8 cellular contexts compared by ENCODE assay signal in the genomic region with DNA sequence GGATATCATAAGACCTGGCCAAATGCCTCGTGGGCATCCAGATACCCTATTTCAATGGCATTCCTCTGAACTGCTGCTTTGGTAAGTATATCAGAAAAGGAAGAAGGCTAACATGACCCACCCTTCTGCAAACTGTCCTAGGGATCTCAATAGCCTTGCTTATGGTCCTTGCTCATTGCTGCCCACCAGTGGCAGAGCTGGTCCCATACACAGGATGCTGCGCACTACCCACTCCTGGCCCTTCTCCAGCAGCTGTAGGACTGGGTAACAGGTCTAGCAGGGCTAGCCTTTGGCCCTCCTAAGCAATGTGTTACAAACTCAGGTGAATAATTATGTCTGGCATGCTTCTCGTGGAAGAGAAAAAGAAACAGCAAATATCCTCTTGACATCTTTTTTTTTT.
DNase-seq lines count a peak whose midpoint lies in the region; TF ChIP-seq lines count a peak whose summit lies in the region.

No MANE protein-coding gene starts in this region.

- in situ Hi-C loops in astrocyte of the spinal cord (cut with HindIII; ENCODE audit: low sequenced_read_pairs) = no loop called here

- TF ChIP-seq RAD21 in liver (IDR thresholded peaks at IDR 0.05) = peak; percentile 29 to 48

- H3K9me3 ChIP-seq in liver (ENCODE audit: control insufficient read depth in 4 of 4, low read length in 3 of 4) = no peaks in the 10 kb centered on the region
- no peaks in the 10 kb centered on the region for H3K9me3 ChIP-seq in ovary

- H3K4me1 ChIP-seq in liver (ENCODE audit: control insufficient read depth in 4 of 4, insufficient read depth in 4 of 4, low read length in 3 of 4) (no peaks in the 10 kb centered on the region), ovary (ENCODE audit: insufficient read depth) (no peaks in the 10 kb centered on the region)

- no peak for TF ChIP-seq EP300 in ovary (IDR thresholded peaks at IDR 0.05)

- H3K9ac ChIP-seq in liver (ENCODE audit: low read depth in 1 of 2, low read length in 2 of 2) = no peak overlapping the region

- intact Hi-C loops in ovary (cut with DNase I) = no loop called here

- no peaks in the 10 kb centered on the region for H3K36me3 ChIP-seq in liver (ENCODE audit: control insufficient read depth in 4 of 4, insufficient read depth in 3 of 4, low read depth in 1 of 4, low read length in 3 of 4)
- H3K36me3 ChIP-seq in ovary = no peaks in the 10 kb centered on the region

- H3K27ac ChIP-seq in liver (ENCODE audit: low read depth in 1 of 2, low read length in 2 of 2) (no peak overlapping the region), ovary (no peak overlapping the region)

- no peak overlapping the region for H3K4me3 ChIP-seq in GM12865 (ENCODE audit: low read depth, low read length)
- no peak overlapping the region for H3K4me3 ChIP-seq in astrocyte of the spinal cord (ENCODE audit: low read depth, low read length)
- no peak overlapping the region for H3K4me3 ChIP-seq in liver (ENCODE audit: low read depth in 1 of 3, low read length in 3 of 3)
- no peak overlapping the region for H3K4me3 ChIP-seq in ovary

- DNase-seq in AML-193 (lab: John Stamatoyannopoulos, UW) (peak; percentile 11 to 36), GM12865 (ENCODE audit: low read depth) (peak; percentile 22), LoVo (ENCODE audit: low spot score) (peak; percentile 16), astrocyte of the spinal cord (ENCODE audit: low read depth, low spot score) (peak; percentile 50), NCI-H1930 (lab: John Stamatoyannopoulos, UW) (no peak), ovary (no peak), T1000 (lab: John Stamatoyannopoulos, UW) (no peak)

- TF ChIP-seq CTCF in GM12865 (IDR thresholded peaks at IDR 0.05; ENCODE audit: insufficient read depth, low read depth, low read length, missing control alignments) (peak; percentile 63), astrocyte of the spinal cord (IDR thresholded peaks at IDR 0.05; ENCODE audit: low read depth, low read length) (peak; percentile 86), liver (IDR thresholded peaks at IDR 0.05; ENCODE audit: low read depth, low read length, missing input control) (no peak), ovary (IDR thresholded peaks at IDR 0.05) (no peak)

- 28% methylated on average over 3 of the region's 3 CpGs for WGBS in liver
- 50 to 59% (median 54%) methylated on average over 3 of the region's 3 CpGs for whole genome bisulfite sequencing in ovary, 3 donors

- H3K27me3 ChIP-seq in liver (ENCODE audit: control insufficient read depth in 4 of 4, insufficient read depth in 4 of 4, low read length in 3 of 4) (no peaks in the 10 kb centered on the region), ovary (no peaks in the 10 kb centered on the region)

- no peak for TF ChIP-seq POLR2A in ovary (IDR thresholded peaks at IDR 0.05)

TF ChIP-seq in liver, 16 proteins besides CTCF, POLR2A, EP300 and RAD21:
- TF ChIP-seq GABPA (IDR thresholded peaks at IDR 0.05 in 1 of 2, conservative IDR thresholded peaks at IDR 0.05 in 1 of 2) (no peak), ZBTB33 (IDR thresholded peaks at IDR 0.05) (no peak), TAF1 (conservative IDR thresholded peaks at IDR 0.05) (no peak), HNF4G (IDR thresholded peaks at IDR 0.05) (no peak), ATF3 (IDR thresholded peaks at IDR 0.05) (no peak), EGR1 (IDR thresholded peaks at IDR 0.05; ENCODE audit: low read depth in 2 of 2) (no peak), FOXA1 (IDR thresholded peaks at IDR 0.05) (no peak), RXRA (IDR thresholded peaks at IDR 0.05) (no peak), JUND (IDR thresholded peaks at IDR 0.05) (no peak), MAX (IDR thresholded peaks at IDR 0.05) (no peak), NR2F2 (IDR thresholded peaks at IDR 0.05) (no peak)
- TF ChIP-seq, protein P1, sequence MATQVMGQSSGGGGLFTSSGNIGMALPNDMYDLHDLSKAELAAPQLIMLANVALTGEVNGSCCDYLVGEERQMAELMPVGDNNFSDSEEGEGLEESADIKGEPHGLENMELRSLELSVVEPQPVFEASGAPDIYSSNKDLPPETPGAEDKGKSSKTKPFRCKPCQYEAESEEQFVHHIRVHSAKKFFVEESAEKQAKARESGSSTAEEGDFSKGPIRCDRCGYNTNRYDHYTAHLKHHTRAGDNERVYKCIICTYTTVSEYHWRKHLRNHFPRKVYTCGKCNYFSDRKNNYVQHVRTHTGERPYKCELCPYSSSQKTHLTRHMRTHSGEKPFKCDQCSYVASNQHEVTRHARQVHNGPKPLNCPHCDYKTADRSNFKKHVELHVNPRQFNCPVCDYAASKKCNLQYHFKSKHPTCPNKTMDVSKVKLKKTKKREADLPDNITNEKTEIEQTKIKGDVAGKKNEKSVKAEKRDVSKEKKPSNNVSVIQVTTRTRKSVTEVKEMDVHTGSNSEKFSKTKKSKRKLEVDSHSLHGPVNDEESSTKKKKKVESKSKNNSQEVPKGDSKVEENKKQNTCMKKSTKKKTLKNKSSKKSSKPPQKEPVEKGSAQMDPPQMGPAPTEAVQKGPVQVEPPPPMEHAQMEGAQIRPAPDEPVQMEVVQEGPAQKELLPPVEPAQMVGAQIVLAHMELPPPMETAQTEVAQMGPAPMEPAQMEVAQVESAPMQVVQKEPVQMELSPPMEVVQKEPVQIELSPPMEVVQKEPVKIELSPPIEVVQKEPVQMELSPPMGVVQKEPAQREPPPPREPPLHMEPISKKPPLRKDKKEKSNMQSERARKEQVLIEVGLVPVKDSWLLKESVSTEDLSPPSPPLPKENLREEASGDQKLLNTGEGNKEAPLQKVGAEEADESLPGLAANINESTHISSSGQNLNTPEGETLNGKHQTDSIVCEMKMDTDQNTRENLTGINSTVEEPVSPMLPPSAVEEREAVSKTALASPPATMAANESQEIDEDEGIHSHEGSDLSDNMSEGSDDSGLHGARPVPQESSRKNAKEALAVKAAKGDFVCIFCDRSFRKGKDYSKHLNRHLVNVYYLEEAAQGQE (IDR thresholded peaks at IDR 0.05) = no peak

Comparison
In these comparisons a context has a peak if more than half of its experiments do, and no peak if none do; other contexts are left out.
1. DNase-seq: peak in AML-193 (2 of 2), GM12865 (single experiment), LoVo (single experiment) and astrocyte of the spinal cord (single experiment); none in NCI-H1930 (0 of 2), ovary (0 of 5) and T1000 (single experiment).
2. CTCF ChIP-seq: peak in GM12865 (single experiment) and astrocyte of the spinal cord (single experiment); none in liver (single experiment) and ovary (0 of 3).